ENCODE assay signal across 9 cellular contexts in genomic region chr5:38265546-38266179, GRCh38. TPM values are rescaled to one million over a fixed set of nuclear protein-coding genes. Genes with fewer than 3 reads are reported as not detected.
DNase-seq lines count a peak whose midpoint lies in the region; ATAC-seq and FAIRE-seq lines count a peak whose summit lies in the region.
"Had no signal": no experiment of that assay in that cellular context is flagged by ENCODE, and none has a peak within 500 bp of the region (broad histone marks: within the 10 kb centered on the region; RNA-seq: fewer than 3 reads in every experiment).

No MANE protein-coding gene starts in this region.

- DNase-seq in Daoy (ENCODE audit: low read depth) (peak; percentile 50), HK-2 (ENCODE audit: unreplicated experiment) (peak; percentile 58), RCC 7860 (ENCODE audit: low spot score) (peak; percentile 29), anterior cingulate cortex (lab: John Stamatoyannopoulos, UW) (peak in 40 of 58 donors; percentile 1 to 75 (median 22)), hypothalamus (lab: John Stamatoyannopoulos, UW) (peak in 34 of 51 donors; percentile 2 to 71 (median 21))
- DNase-seq in stimulated activated CD4-positive, alpha-beta T cell treated with anti-CD3 and anti-CD28 coated beads, Interleukin-1b, Interleukin-23, amount 100 ng/mL, for 24 hours (ENCODE audit: low read depth in 4 of 4, low spot score in 1 of 4): peak; percentile 7 to 37 (median 27)

- ATAC-seq in GM19455 (IDR thresholded peaks at IDR 0.05; ENCODE audit: unreplicated experiment) (peak; percentile 89), HG03457 (IDR thresholded peaks at IDR 0.05; ENCODE audit: unreplicated experiment) (no peak)

- FAIRE-seq in RCC 7860 (lab: Jason Lieb, UNC): peak; percentile 29
- FAIRE-seq: colon had no signal

RNA-seq across cellular contexts. Expression of gene EGFLAM, which starts 7.3 kb away (rescaled TPM):
- 5.5 and 7.4 TPM in 2 replicates for total RNA-seq in Daoy (2014; rRNA removed; shearing (Covaris generic))
